Comparison of ENCODE assay signal across 1 cellular context in the genomic region with DNA sequence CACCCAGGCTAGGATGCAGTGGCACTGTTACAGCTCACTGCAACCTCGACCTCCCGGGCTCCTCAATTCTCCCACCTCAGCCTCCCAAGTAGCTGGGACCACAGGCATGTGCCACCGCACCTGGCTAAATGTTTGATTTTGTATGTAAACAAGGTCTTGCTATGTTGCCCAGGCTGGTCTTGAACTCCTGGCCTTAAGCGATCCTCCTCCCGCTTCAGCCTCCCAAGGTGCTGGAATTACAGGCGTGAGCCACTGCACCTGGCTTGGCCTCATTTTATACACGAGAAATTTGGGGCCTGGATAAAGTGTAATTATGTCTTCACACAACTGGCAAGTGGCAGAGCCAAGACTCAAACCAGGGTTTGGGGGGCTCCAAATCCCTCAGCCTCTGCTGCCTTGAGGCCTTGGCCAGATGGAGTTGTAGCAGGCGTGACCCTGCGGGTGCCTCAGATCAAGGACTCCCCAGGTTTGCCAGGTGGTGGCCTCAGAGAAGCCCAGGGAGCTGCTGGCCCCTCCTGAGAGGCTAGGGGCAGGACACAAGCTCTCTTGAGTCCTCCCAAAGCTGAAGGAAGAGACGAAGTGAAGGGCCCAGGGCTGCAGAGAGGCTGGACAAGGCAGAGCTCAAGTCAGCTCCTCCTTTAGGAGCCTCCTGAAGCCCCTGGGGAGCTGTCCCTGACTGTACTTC.
TF ChIP-seq lines count a peak whose summit lies in the region.

No MANE protein-coding gene starts in this region.

TF ChIP-seq in GM23338, 12 proteins besides CTCF, POLR2A, EP300 and RAD21:
- no peak for TF ChIP-seq ZNF331 (CRISPR knock-in tag; IDR thresholded peaks at IDR 0.05; ENCODE audit: low read depth)
- no peak for TF ChIP-seq EZH2 (IDR thresholded peaks at IDR 0.05; ENCODE audit: low read depth, unreplicated experiment)
- no peak for TF ChIP-seq EZH2phosphoT487 (IDR thresholded peaks at IDR 0.05; ENCODE audit: unreplicated experiment)
- TF ChIP-seq, protein P1, sequence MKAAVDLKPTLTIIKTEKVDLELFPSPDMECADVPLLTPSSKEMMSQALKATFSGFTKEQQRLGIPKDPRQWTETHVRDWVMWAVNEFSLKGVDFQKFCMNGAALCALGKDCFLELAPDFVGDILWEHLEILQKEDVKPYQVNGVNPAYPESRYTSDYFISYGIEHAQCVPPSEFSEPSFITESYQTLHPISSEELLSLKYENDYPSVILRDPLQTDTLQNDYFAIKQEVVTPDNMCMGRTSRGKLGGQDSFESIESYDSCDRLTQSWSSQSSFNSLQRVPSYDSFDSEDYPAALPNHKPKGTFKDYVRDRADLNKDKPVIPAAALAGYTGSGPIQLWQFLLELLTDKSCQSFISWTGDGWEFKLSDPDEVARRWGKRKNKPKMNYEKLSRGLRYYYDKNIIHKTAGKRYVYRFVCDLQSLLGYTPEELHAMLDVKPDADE (IDR thresholded peaks at IDR 0.05), result no peak
- no peak for TF ChIP-seq ZNF114 (CRISPR knock-in tag; IDR thresholded peaks at IDR 0.05)
- TF ChIP-seq CREB1 (CRISPR knock-in tag; IDR thresholded peaks at IDR 0.05; ENCODE audit: low read depth), result no peak
